10 cellular contexts compared by ENCODE assay signal in the genomic region with DNA sequence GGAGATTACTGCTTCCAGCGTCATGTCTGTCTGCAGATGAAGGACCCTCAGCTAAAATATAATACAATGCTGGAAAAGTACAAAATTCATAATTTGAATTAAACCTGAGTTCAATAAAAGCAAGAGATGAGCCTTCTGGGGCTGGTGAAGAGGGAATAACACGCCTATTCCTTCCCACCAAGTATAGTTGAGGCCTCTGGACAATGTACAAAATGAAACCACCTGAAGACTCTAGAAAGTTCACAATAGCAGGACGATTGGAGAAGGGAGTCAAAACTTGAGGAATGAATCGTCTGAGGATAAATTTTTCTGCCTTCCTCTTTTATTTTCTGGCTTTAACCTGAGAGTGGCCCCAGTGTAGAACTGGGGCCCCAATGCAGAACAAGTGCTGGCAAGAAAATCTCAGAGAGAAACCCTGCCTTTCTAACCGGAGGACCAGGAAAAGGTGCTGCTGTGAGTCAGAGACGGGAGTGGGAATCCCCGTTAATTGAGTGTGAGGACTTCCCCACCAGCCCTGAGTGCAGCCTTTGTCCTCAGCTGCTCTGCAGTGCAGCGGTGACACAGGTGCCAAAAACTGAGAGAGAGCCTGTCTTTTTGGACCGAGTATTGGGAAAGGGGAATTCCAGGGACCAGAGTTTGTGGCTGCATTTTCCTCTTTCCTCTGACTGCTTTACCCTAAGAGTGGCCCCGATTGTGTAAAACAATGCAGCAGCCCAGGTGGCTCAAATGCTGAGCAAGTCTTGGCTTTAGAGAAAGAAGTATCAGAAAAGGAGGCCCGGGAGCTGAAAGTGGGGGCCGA.
DNase-seq lines count a peak whose midpoint lies in the region; ATAC-seq, FAIRE-seq and TF ChIP-seq lines count a peak whose summit lies in the region.
"Had no signal": no experiment of that assay in that cellular context is flagged by ENCODE, and none has a peak within 500 bp of the region (broad histone marks: within the 10 kb centered on the region; RNA-seq: fewer than 3 reads in every experiment).

No MANE protein-coding gene starts in this region.

- FAIRE-seq in kidney (lab: Jason Lieb, UNC) = no peak

- no peaks in the 10 kb centered on the region for H3K9me3 ChIP-seq in kidney (ENCODE audit: control insufficient read depth in 1 of 2, low read length in 2 of 2)

- no peaks in the 10 kb centered on the region for H3K9me3 Mint-ChIP-seq in type B pancreatic cell
- H3K9me3 Mint-ChIP-seq: activated T-helper 2 cell treated with anti-CD3 and anti-CD28 coated beads, Interferon-gamma antibody, Interleukin-2, Interleukin-4, amounts not matched to agents 10 μg/mL and 5 μg/mL and 100 μg/mL, durations not matched to agents 14 hours and 24 hours and 36 hours had no signal

- no peak overlapping the region for H3K4me3 ChIP-seq in kidney (ENCODE audit: low read length in 2 of 2)

- peaks cover 23% of the 10 kb centered on the region for H3K27me3 Mint-ChIP-seq in type B pancreatic cell

- no peak overlapping the region for H3K4me3 Mint-ChIP-seq in type B pancreatic cell

- DNase-seq in GM10248 (ENCODE audit: extremely low spot score) (peak; percentile 41), OCI-M1 (lab: John Stamatoyannopoulos, UW) (peak; percentile 15), kidney (peak; percentile 72), pons (ENCODE audit: low spot score) (no peak), type B pancreatic cell (ENCODE audit: extremely low spot score, unreplicated experiment) (no peak), cerebellar cortex (ENCODE audit: low spot score) (no peak)
- no peak for DNase-seq in activated T-cell treated with anti-CD3 and anti-CD28 coated beads, Interleukin-2, amount 50 U/mL, for 1 hour
- DNase-seq: DND-41 had no signal

- CTCF ChIA-PET in GM10248 (lab: Yijun Ruan, JAX) = interaction anchor here (0.7 to 2.3 kb wide), 5 partner anchors 10 to 45 kb away, joined by 3 to 7 read pairs (median 3); no protein-coding TSS in a partner anchor

- H3K27ac Mint-ChIP-seq in type B pancreatic cell = no peak overlapping the region
- H3K27ac Mint-ChIP-seq: activated T-helper 2 cell treated with anti-CD3 and anti-CD28 coated beads, Interferon-gamma antibody, Interleukin-2, Interleukin-4, amounts not matched to agents 10 μg/mL and 5 μg/mL and 100 μg/mL, durations not matched to agents 14 hours and 24 hours and 36 hours had no signal

- no peak for TF ChIP-seq CTCF in GM10248 (IDR thresholded peaks at IDR 0.05; ENCODE audit: control extremely low read depth, extremely low read depth, low read depth, missing control alignments)
- no peak for TF ChIP-seq CTCF in kidney (IDR thresholded peaks at IDR 0.05; ENCODE audit: borderline replicate concordance, extremely low read depth, insufficient read depth)
- TF ChIP-seq CTCF in type B pancreatic cell (conservative IDR thresholded peaks at IDR 0.05) = no peak

- no peaks in the 10 kb centered on the region for H3K36me3 ChIP-seq in kidney (ENCODE audit: control insufficient read depth in 1 of 2, insufficient read depth in 2 of 2, low read length in 2 of 2)

- peak; percentile 64 for ATAC-seq in GM21619 (IDR thresholded peaks at IDR 0.05; ENCODE audit: unreplicated experiment)

- H3K27ac ChIP-seq in kidney (ENCODE audit: low read depth in 2 of 2, low read length in 2 of 2) = no peak overlapping the region

- no peaks in the 10 kb centered on the region for H3K4me1 ChIP-seq in kidney (ENCODE audit: control insufficient read depth in 1 of 2, insufficient read depth in 1 of 2, low read depth in 1 of 2, low read length in 2 of 2)

- H3K9ac ChIP-seq in kidney (ENCODE audit: low read length in 2 of 2) = no peak overlapping the region

- H3K4me1 Mint-ChIP-seq in type B pancreatic cell (ENCODE audit: unreplicated experiment) = peaks cover 11% of the 10 kb centered on the region

- no peaks in the 10 kb centered on the region for H3K36me3 Mint-ChIP-seq in type B pancreatic cell

- POLR2A ChIA-PET in GM10248 (lab: Yijun Ruan, JAX) = no interaction called here

- intact Hi-C loops in kidney (cut with DNase I) = no loop called here

Comparison
In these comparisons a context has a peak if more than half of its experiments do, and no peak if none do; other contexts are left out.
1. DNase-seq: peak in GM10248 (single experiment), OCI-M1 (single experiment) and kidney (single experiment); none in pons (single experiment), type B pancreatic cell (single experiment), cerebellar cortex (single experiment) and activated T-cell treated with anti-CD3 and anti-CD28 coated beads, Interleukin-2, amount 50 U/mL, for 1 hour (single experiment).